In genomic region chr17:59001158-59001814, GRCh38 we compare ENCODE assay signal across 8 cellular contexts.
DNase-seq lines count a peak whose midpoint lies in the region; ATAC-seq and TF ChIP-seq lines count a peak whose summit lies in the region.

No MANE protein-coding gene starts in this region.

- DNase-seq in COLO829 (ENCODE audit: low spot score), result peak; percentile 34
- DNase-seq in LHCN-M2 (ENCODE audit: low read depth), result peak; percentile 48
- DNase-seq in activated CD8-positive, alpha-beta memory T cell treated with anti-CD3 and anti-CD28 coated beads, Interleukin-2, amount 10 ng/mL, durations not matched to agents 7 days and 5 days, result peak; percentile 92
- peak; percentile 18 to 87 for DNase-seq in fibroblast of lung (ENCODE audit: low read depth in 2 of 2)
- no peak for DNase-seq in progenitor cell of endocrine pancreas (ENCODE audit: low spot score, unreplicated experiment)
- no peak for DNase-seq in SHP77 treated with DMSO at 0.1 percent for 48 hours (lab: John Stamatoyannopoulos, UW)
- no peak for DNase-seq in HUDEP-2 (lab: John Stamatoyannopoulos, UW; ENCODE audit: unreplicated experiment in 76 of 76)

- H3K4me3 ChIP-seq in fibroblast of lung (replicated peaks in 1 of 4; ENCODE audit: control extremely low read depth in 1 of 4, insufficient read depth in 1 of 4, low read depth in 3 of 4, low read length in 4 of 4), result peak overlapping the region; percentile 5 to 35 (median 22)

- no peaks in the 10 kb centered on the region for H3K79me2 ChIP-seq in fibroblast of lung (ENCODE audit: control insufficient read depth, insufficient read depth, low read length)

- CTCF ChIA-PET in activated CD8-positive, alpha-beta memory T cell treated with anti-CD3 and anti-CD28 coated beads, Interleukin-2, amount 10 ng/mL, durations not matched to agents 7 days and 5 days (lab: Charles Lee), result interaction anchor here (1.4 to 1.8 kb wide), 3 partner anchors 12 to 482 kb away, joined by 3 to 7 read pairs (median 4); no protein-coding TSS in a partner anchor

- no peaks in the 10 kb centered on the region for H3K27me3 Mint-ChIP-seq in activated CD8-positive, alpha-beta memory T cell treated with anti-CD3 and anti-CD28 coated beads, Interleukin-2, amount 10 ng/mL, durations not matched to agents 7 days and 5 days
- no peaks in the 10 kb centered on the region for H3K27me3 Mint-ChIP-seq in progenitor cell of endocrine pancreas

- TF ChIP-seq CTCF in fibroblast of lung (conservative IDR thresholded peaks at IDR 0.05 in 1 of 2, IDR thresholded peaks at IDR 0.05 in 1 of 2; ENCODE audit: low read depth in 1 of 2, low read length in 2 of 2), result no peak
- no peak for TF ChIP-seq CTCF in progenitor cell of endocrine pancreas (IDR thresholded peaks at IDR 0.05; ENCODE audit: unreplicated experiment)

- no peak overlapping the region for H3K9ac ChIP-seq in fibroblast of lung (ENCODE audit: insufficient read depth, low read length)

- peak overlapping the region; percentile 81 for H3K4me3 Mint-ChIP-seq in activated CD8-positive, alpha-beta memory T cell treated with anti-CD3 and anti-CD28 coated beads, Interleukin-2, amount 10 ng/mL, durations not matched to agents 7 days and 5 days
- H3K4me3 Mint-ChIP-seq in progenitor cell of endocrine pancreas (ENCODE audit: low read depth), result peak overlapping the region; percentile 47

- no peaks in the 10 kb centered on the region for H3K4me1 ChIP-seq in fibroblast of lung (ENCODE audit: control insufficient read depth, extremely low read depth, insufficient read depth, low read length)

- no peaks in the 10 kb centered on the region for H3K9me3 ChIP-seq in fibroblast of lung (ENCODE audit: control insufficient read depth, insufficient read depth, low read depth, low read length)

- no peaks in the 10 kb centered on the region for H4K20me1 ChIP-seq in fibroblast of lung (ENCODE audit: control insufficient read depth, extremely low read depth, insufficient read depth, low read length)

- no peaks in the 10 kb centered on the region for H3K27me3 ChIP-seq in fibroblast of lung (ENCODE audit: control insufficient read depth, insufficient read depth, low read length)

- no peaks in the 10 kb centered on the region for H3K9me3 Mint-ChIP-seq in activated CD8-positive, alpha-beta memory T cell treated with anti-CD3 and anti-CD28 coated beads, Interleukin-2, amount 10 ng/mL, durations not matched to agents 7 days and 5 days (ENCODE audit: low read depth)
- H3K9me3 Mint-ChIP-seq in progenitor cell of endocrine pancreas (ENCODE audit: low read depth), result no peaks in the 10 kb centered on the region

- H3K36me3 Mint-ChIP-seq in activated CD8-positive, alpha-beta memory T cell treated with anti-CD3 and anti-CD28 coated beads, Interleukin-2, amount 10 ng/mL, durations not matched to agents 7 days and 5 days, result peaks cover 28% of the 10 kb centered on the region
- peaks cover 8% of the 10 kb centered on the region for H3K36me3 Mint-ChIP-seq in progenitor cell of endocrine pancreas (ENCODE audit: insufficient read depth)

- peak overlapping the region; percentile 62 for H2AFZ ChIP-seq in fibroblast of lung (ENCODE audit: low read length)

- H3K27ac ChIP-seq in fibroblast of lung (ENCODE audit: insufficient read depth, low read length), result peak overlapping the region; percentile 56

- peaks cover 38% of the 10 kb centered on the region for H3K4me1 Mint-ChIP-seq in activated CD8-positive, alpha-beta memory T cell treated with anti-CD3 and anti-CD28 coated beads, Interleukin-2, amount 10 ng/mL, durations not matched to agents 7 days and 5 days
- peaks cover 12% of the 10 kb centered on the region for H3K4me1 Mint-ChIP-seq in progenitor cell of endocrine pancreas (ENCODE audit: low read depth)

- peak overlapping the region; percentile 95 for H3K27ac Mint-ChIP-seq in activated CD8-positive, alpha-beta memory T cell treated with anti-CD3 and anti-CD28 coated beads, Interleukin-2, amount 10 ng/mL, durations not matched to agents 7 days and 5 days
- peak overlapping the region; percentile 95 for H3K27ac Mint-ChIP-seq in progenitor cell of endocrine pancreas

- H3K4me2 ChIP-seq in fibroblast of lung (ENCODE audit: extremely low read depth, insufficient read depth, low read length), result peak overlapping the region; percentile 72

- peak; percentile 95 for ATAC-seq in GM21576 (IDR thresholded peaks at IDR 0.05; ENCODE audit: unreplicated experiment)
- peak; percentile 100 for ATAC-seq in activated CD8-positive, alpha-beta memory T cell treated with anti-CD3 and anti-CD28 coated beads, Interleukin-2, amount 10 ng/mL, durations not matched to agents 7 days and 5 days

- H3K36me3 ChIP-seq in fibroblast of lung (ENCODE audit: control insufficient read depth, insufficient read depth, low read length), result no peaks in the 10 kb centered on the region

Comparison
In these comparisons a context has a peak if more than half of its experiments do, and no peak if none do; other contexts are left out.
1. DNase-seq: peak in COLO829 (single experiment), LHCN-M2 (single experiment), activated CD8-positive, alpha-beta memory T cell treated with anti-CD3 and anti-CD28 coated beads, Interleukin-2, amount 10 ng/mL, durations not matched to agents 7 days and 5 days (single experiment) and fibroblast of lung (2 of 2); none in progenitor cell of endocrine pancreas (single experiment), SHP77 treated with DMSO at 0.1 percent for 48 hours (single experiment) and HUDEP-2 (0 of 76).